1 cellular context compared by ENCODE assay signal in the genomic region with DNA sequence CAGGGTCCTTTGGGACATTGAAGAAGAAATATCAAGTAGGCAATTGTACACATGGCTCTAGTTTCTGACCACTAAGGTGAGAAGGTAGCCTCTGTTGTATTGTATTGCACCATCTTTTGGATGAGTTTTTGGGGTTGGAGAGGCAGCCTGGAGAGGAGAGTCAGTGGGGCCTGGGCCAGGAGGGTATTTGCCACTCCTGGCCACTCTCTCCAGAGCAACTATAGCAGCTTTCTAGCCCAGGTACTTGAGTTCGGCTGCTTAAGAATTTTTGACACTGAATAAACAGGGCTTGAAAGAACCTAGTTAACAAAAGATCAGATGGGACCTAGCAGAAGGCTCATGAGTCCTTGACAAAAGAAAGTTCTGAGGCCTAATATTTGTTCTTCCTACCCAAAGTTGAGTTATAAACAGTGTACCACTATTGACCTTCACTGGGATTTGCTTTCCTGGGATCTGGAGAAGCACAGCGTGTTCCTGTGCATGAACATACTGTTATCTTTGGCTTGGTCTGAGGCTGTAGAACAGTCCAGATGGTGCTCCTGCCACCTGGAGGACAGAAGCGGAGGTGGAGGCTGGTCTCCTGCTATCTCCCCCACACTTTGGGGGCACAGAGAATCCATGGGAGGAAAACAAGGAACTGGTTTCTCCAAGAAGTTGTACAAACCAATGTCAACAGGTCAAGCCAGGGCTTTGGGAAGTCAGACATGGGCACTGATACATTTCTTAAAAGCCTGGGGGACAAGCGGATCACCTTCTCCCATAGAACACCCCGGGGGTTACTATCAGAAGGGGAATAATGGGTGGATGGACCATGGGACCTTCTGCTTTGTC.
TF ChIP-seq lines count a peak whose summit lies in the region.

No MANE protein-coding gene starts in this region.

TF ChIP-seq in Ishikawa, 13 proteins besides CTCF, POLR2A, EP300 and RAD21 (continued from another document):
- TF ChIP-seq, protein P1, sequence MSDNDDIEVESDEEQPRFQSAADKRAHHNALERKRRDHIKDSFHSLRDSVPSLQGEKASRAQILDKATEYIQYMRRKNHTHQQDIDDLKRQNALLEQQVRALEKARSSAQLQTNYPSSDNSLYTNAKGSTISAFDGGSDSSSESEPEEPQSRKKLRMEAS (IDR thresholded peaks at IDR 0.05), result no peak
- TF ChIP-seq CREB1 (IDR thresholded peaks at IDR 0.05; ENCODE audit: low read depth) (no peak), CEBPB (IDR thresholded peaks at IDR 0.05) (no peak)
